ENCODE assay signal across 23 cellular contexts in genomic region chr15:81484076-81484475, GRCh38.
"Had no signal": no experiment of that assay in that cellular context is flagged by ENCODE, and none has a peak within 500 bp of the region (broad histone marks: within the 10 kb centered on the region; RNA-seq: fewer than 3 reads in every experiment).

No MANE protein-coding gene starts in this region.

- H3K9me3 ChIP-seq: breast epithelium, MG63 had no signal

- H3K4me3 Mint-ChIP-seq: activated B cell treated with CpG ODN at 0.5 μM for 24 hours; activated CD8-positive, alpha-beta T cell treated with anti-CD3 and anti-CD28 coated beads for 36 hours; activated naive CD4-positive, alpha-beta T cell treated with anti-CD3 and anti-CD28 coated beads, Interleukin-2, amount 10 ng/mL, durations not matched to agents 7 days and 5 days; activated naive CD8-positive, alpha-beta T cell treated with anti-CD3 and anti-CD28 coated beads for 36 hours; activated T-cell treated with anti-CD3 and anti-CD28 coated beads, Interleukin-2, amount 50 U/mL, for 72 hours; IgD-negative memory B cell; T-helper 1 cell treated with Interleukin-12 subunit alpha and Interleukin-12 subunit beta and Interleukin-4 antibody, amounts not matched to agents 30 μg/mL and 1 μg/mL, for 36 hours had no signal

- H3K27ac Mint-ChIP-seq: activated B cell treated with CpG ODN at 0.5 μM for 24 hours; activated CD8-positive, alpha-beta T cell treated with anti-CD3 and anti-CD28 coated beads for 36 hours; activated naive CD4-positive, alpha-beta T cell treated with anti-CD3 and anti-CD28 coated beads, Interleukin-2, amount 10 ng/mL, durations not matched to agents 7 days and 5 days; activated naive CD8-positive, alpha-beta T cell treated with anti-CD3 and anti-CD28 coated beads for 36 hours; activated T-cell treated with anti-CD3 and anti-CD28 coated beads, Interleukin-2, amount 50 U/mL, for 72 hours; activated T-helper 2 cell treated with anti-CD3 and anti-CD28 coated beads, Interferon-gamma antibody, Interleukin-2, Interleukin-4, amounts not matched to agents 10 μg/mL and 5 μg/mL and 100 μg/mL, durations not matched to agents 14 hours and 24 hours and 36 hours; IgD-negative memory B cell; T-helper 1 cell treated with Interleukin-12 subunit alpha and Interleukin-12 subunit beta and Interleukin-4 antibody, amounts not matched to agents 30 μg/mL and 1 μg/mL, for 36 hours had no signal

- H3K4me1 ChIP-seq: breast epithelium had no signal

- H3K9me3 Mint-ChIP-seq: activated B cell treated with CpG ODN at 0.5 μM for 24 hours; activated naive CD4-positive, alpha-beta T cell treated with anti-CD3 and anti-CD28 coated beads, Interleukin-2, amount 10 ng/mL, durations not matched to agents 7 days and 5 days; activated naive CD8-positive, alpha-beta T cell treated with anti-CD3 and anti-CD28 coated beads for 36 hours; activated T-cell treated with anti-CD3 and anti-CD28 coated beads, Interleukin-2, amount 50 U/mL, for 72 hours; activated T-helper 2 cell treated with anti-CD3 and anti-CD28 coated beads, Interferon-gamma antibody, Interleukin-2, Interleukin-4, amounts not matched to agents 10 μg/mL and 5 μg/mL and 100 μg/mL, durations not matched to agents 14 hours and 24 hours and 36 hours; T-helper 1 cell treated with Interleukin-12 subunit alpha and Interleukin-12 subunit beta and Interleukin-4 antibody, amounts not matched to agents 30 μg/mL and 1 μg/mL, for 36 hours had no signal

- H3K27me3 ChIP-seq: breast epithelium, MG63 had no signal

- H3K27ac ChIP-seq: breast epithelium, KMS-11 had no signal

- H3K36me3 Mint-ChIP-seq: activated naive CD4-positive, alpha-beta T cell treated with anti-CD3 and anti-CD28 coated beads, Interleukin-2, amount 10 ng/mL, durations not matched to agents 7 days and 5 days; activated naive CD8-positive, alpha-beta T cell treated with anti-CD3 and anti-CD28 coated beads for 36 hours; IgD-negative memory B cell had no signal

- H3K4me2 ChIP-seq: KMS-11 had no signal

- H3K4me1 Mint-ChIP-seq: activated naive CD4-positive, alpha-beta T cell treated with anti-CD3 and anti-CD28 coated beads, Interleukin-2, amount 10 ng/mL, durations not matched to agents 7 days and 5 days; IgD-negative memory B cell had no signal

- H3K36me3 ChIP-seq: breast epithelium, MG63 had no signal

- H3K4me3 ChIP-seq: breast epithelium, MG63 had no signal

- DNase-seq: activated B cell treated with CpG ODN at 0.5 μM for 24 hours; activated CD4-positive, alpha-beta T cell treated with anti-CD3 and anti-CD28 coated beads, Interleukin-2, amount 50 U/mL, for 1 hour; activated CD8-positive, alpha-beta memory T cell treated with anti-CD3 and anti-CD28 coated beads, Interleukin-2, amount 50 U/mL, for 4 hours; activated CD8-positive, alpha-beta T cell treated with anti-CD3 and anti-CD28 coated beads for 36 hours; activated gamma-delta T cell treated with Interleukin-2 at 50 U/mL for 16 hours; activated naive CD4-positive, alpha-beta T cell treated with anti-CD3 and anti-CD28 coated beads, Interleukin-2, amount 10 ng/mL, durations not matched to agents 7 days and 5 days; activated naive CD8-positive, alpha-beta T cell treated with anti-CD3 and anti-CD28 coated beads for 36 hours; activated T-cell treated with anti-CD3 and anti-CD28 coated beads, Interleukin-2, amount 50 U/mL, for 72 hours; MG63; NCI-H1105; NCI-H1436; NCI-H1694 treated with DMSO at 0.1 percent for 48 hours; NCI-H2029 treated with DMSO at 0.1 percent for 48 hours; NCI-H345; NCI-H510A treated with DMSO at 0.1 percent for 48 hours; NCI-H69; PC-3; SHP77 had no signal

- H3K9ac ChIP-seq: KMS-11 had no signal

- H3K27me3 Mint-ChIP-seq: activated CD8-positive, alpha-beta T cell treated with anti-CD3 and anti-CD28 coated beads for 36 hours had no signal
